In genomic region chr7:71165708-71166107, GRCh38 we compare ENCODE assay signal across 35 cellular contexts. TPM values are rescaled to one million over a fixed set of nuclear protein-coding genes. Genes with fewer than 3 reads are reported as not detected.
"Had no signal": no experiment of that assay in that cellular context is flagged by ENCODE, and none has a peak within 500 bp of the region (broad histone marks: within the 10 kb centered on the region; RNA-seq: fewer than 3 reads in every experiment).

No MANE protein-coding gene starts in this region.

- H3K27me3 Mint-ChIP-seq: activated naive CD8-positive, alpha-beta T cell; memory B cell; stimulated activated memory B cell treated with anti-CD40 and anti-IgM and Interleukin-4, amounts not matched to agents 10 μg/mL and 1 μg/mL and 100 μg/mL, for 72 hours had no signal

- H3K79me2 ChIP-seq: hepatocyte had no signal

- H3K4me1 Mint-ChIP-seq: memory B cell; nephron; stimulated activated memory B cell treated with anti-CD40 and anti-IgM and Interleukin-4, amounts not matched to agents 10 μg/mL and 1 μg/mL and 100 μg/mL, for 72 hours had no signal

- H3K27ac Mint-ChIP-seq: activated naive CD8-positive, alpha-beta T cell; activated T-helper 2 cell treated with anti-CD3 and anti-CD28 coated beads, Interferon-gamma antibody, Interleukin-2, Interleukin-4, amounts not matched to agents 10 μg/mL and 5 μg/mL and 100 μg/mL, durations not matched to agents 14 hours and 24 hours and 36 hours; memory B cell; nephron; stimulated activated memory B cell treated with anti-CD40 and anti-IgM and Interleukin-4, amounts not matched to agents 10 μg/mL and 1 μg/mL and 100 μg/mL, for 72 hours had no signal

- H3K9me3 ChIP-seq: adrenal gland, stomach, suprapubic skin, transverse colon, uterus had no signal

- H3K27ac ChIP-seq: adrenal gland, hepatocyte, stomach, suprapubic skin, transverse colon, uterus had no signal

- FAIRE-seq: astrocyte, colon, endothelial cell of umbilical vein, keratinocyte, small intestine had no signal

- H3K36me3 Mint-ChIP-seq: activated naive CD8-positive, alpha-beta T cell; memory B cell; stimulated activated memory B cell treated with anti-CD40 and anti-IgM and Interleukin-4, amounts not matched to agents 10 μg/mL and 1 μg/mL and 100 μg/mL, for 72 hours had no signal

- H3K4me2 ChIP-seq: hepatocyte had no signal

- H3K27me3 ChIP-seq: adrenal gland, hepatocyte, stomach, suprapubic skin, transverse colon, uterus had no signal

- H3K4me1 ChIP-seq: adrenal gland, stomach, suprapubic skin, transverse colon, uterus had no signal

- ATAC-seq: activated T-cell treated with anti-CD3 and anti-CD28 coated beads, Interleukin-2, amount 50 U/mL, for 4 hours; esophagus mucosa; left colon; sciatic nerve; stimulated activated memory B cell treated with anti-CD40 and anti-IgM and Interleukin-4, amounts not matched to agents 10 μg/mL and 1 μg/mL and 100 μg/mL, for 72 hours had no signal

- H3K4me3 ChIP-seq: adrenal gland, hepatocyte, stomach, suprapubic skin, transverse colon, uterus had no signal

- DNase-seq: activated CD4-positive, alpha-beta T cell treated with anti-CD3 and anti-CD28 coated beads for 4 hours; activated CD4-positive, alpha-beta T cell treated with anti-CD3 and anti-CD28 coated beads, Interleukin-2, amount 50 U/mL, for 48 hours; activated CD4-positive, CD25-positive, alpha-beta regulatory T cell; activated CD8-positive, alpha-beta memory T cell treated with anti-CD3 and anti-CD28 coated beads, Interleukin-2, amount 50 U/mL, for 48 hours; activated naive CD4-positive, alpha-beta T cell; activated T-cell treated with anti-CD3 and anti-CD28 coated beads, Interleukin-2, amount 50 U/mL, for 4 hours; adrenal gland; central memory CD4-positive, alpha-beta T cell; effector memory CD4-positive, alpha-beta T cell; foreskin melanocyte; glutamatergic neuron; left colon; small intestine; stimulated activated CD4-positive, alpha-beta T cell treated with anti-CD3 and anti-CD28 coated beads, Interleukin-2, amount 100 ng/mL, for 24 hours; stomach; T1000; transverse colon; uterus had no signal

- H2AFZ ChIP-seq: hepatocyte had no signal

- H3K36me3 ChIP-seq: adrenal gland, stomach, suprapubic skin, transverse colon, uterus had no signal

- H3K4me3 Mint-ChIP-seq: activated naive CD8-positive, alpha-beta T cell; activated T-cell treated with anti-CD3 and anti-CD28 coated beads, Interleukin-2, amount 50 U/mL, for 4 hours; memory B cell; nephron; stimulated activated memory B cell treated with anti-CD40 and anti-IgM and Interleukin-4, amounts not matched to agents 10 μg/mL and 1 μg/mL and 100 μg/mL, for 72 hours had no signal

RNA-seq across cellular contexts. Expression of gene GALNT17, which starts 33.8 kb away (rescaled TPM):
- total RNA-seq: activated CD8-positive, alpha-beta memory T cell treated with anti-CD3 and anti-CD28 coated beads for 36 hours; activated T-helper 2 cell treated with anti-CD3 and anti-CD28 coated beads, Interferon-gamma antibody, Interleukin-2, Interleukin-4, amounts not matched to agents 10 μg/mL and 5 μg/mL and 100 μg/mL, durations not matched to agents 14 hours and 24 hours and 36 hours; dermis microvascular lymphatic vessel endothelial cell; endothelial cell of umbilical vein; mononuclear cell; renal cortical epithelial cell had no signal
- polyA plus RNA-seq: endothelial cell of umbilical vein, keratinocyte had no signal
